Comparison of ENCODE assay signal across 28 cellular contexts in the genomic region with DNA sequence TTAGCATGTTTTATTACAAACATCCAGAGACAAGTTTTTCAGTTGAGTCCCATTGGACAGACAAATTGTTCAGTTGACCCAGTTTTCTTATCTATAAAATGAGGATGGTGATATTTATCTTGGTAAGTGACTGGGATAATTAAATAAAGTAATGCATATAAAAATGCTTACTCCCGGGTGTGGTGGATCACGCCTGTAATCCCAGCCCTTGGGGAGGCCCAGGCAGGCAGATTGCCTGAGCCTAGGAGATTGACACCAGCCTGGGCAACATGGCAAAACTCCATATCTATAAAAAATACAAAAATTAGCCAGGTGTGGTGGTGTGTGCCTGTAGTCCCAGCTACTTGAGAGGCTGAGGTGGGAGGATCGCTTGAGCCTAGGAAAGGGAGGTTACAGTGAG.
"Had no signal": no experiment of that assay in that cellular context is flagged by ENCODE, and none has a peak within 500 bp of the region (broad histone marks: within the 10 kb centered on the region; RNA-seq: fewer than 3 reads in every experiment).

No MANE protein-coding gene starts in this region.

- H2AFZ ChIP-seq: neural progenitor cell, parathyroid adenoma had no signal

- H3K4me2 ChIP-seq: neural progenitor cell, smooth muscle cell had no signal

- H3K36me3 ChIP-seq: neural progenitor cell, ovary, spleen, suprapubic skin, tibial artery, upper lobe of left lung, vagina had no signal

- H3K9ac ChIP-seq: neural progenitor cell, parathyroid adenoma had no signal

- ATAC-seq: natural killer cell; psoas muscle; right cardiac atrium; sciatic nerve; stimulated activated memory B cell treated with anti-CD40 and anti-IgM and Interleukin-4, amounts not matched to agents 10 μg/mL and 1 μg/mL and 100 μg/mL, for 72 hours; stimulated activated naive CD8-positive, alpha-beta T cell treated with anti-CD3 and anti-CD28 coated beads, Interleukin-15, amount 100 ng/mL, for 72 hours; stimulated activated naive CD8-positive, alpha-beta T cell treated with anti-CD3 and anti-CD28 coated beads, Interleukin-15, Interleukin-2, amounts not matched to agents 100 U/mL and 50 U/mL, for 24 hours had no signal

- H3K4me3 ChIP-seq: neural progenitor cell, ovary, psoas muscle, skin epidermis, smooth muscle cell, spleen, suprapubic skin, testis, tibial artery, upper lobe of left lung, vagina had no signal

- DNase-seq: natural killer cell; occipital lobe; ovary; posterior cingulate gyrus; psoas muscle; right cardiac atrium; spleen; stimulated activated CD4-positive, alpha-beta T cell treated with anti-CD3 and anti-CD28 coated beads, Interleukin-12 subunit alpha, Interleukin-12 subunit beta, amount 100 ng/mL, for 4 hours; stimulated activated CD4-positive, alpha-beta T cell treated with anti-CD3 and anti-CD28 coated beads, Interleukin-1b, Interleukin-23, amount 100 ng/mL, for 48 hours; stimulated activated CD4-positive, alpha-beta T cell treated with anti-CD3 and anti-CD28 coated beads, Interleukin-4, amount 100 ng/mL, for 1 hour; stimulated activated CD4-positive, alpha-beta T cell treated with anti-CD3 and anti-CD28 coated beads, Interleukin-4, amount 100 ng/mL, for 4 hours; stimulated activated CD8-positive, alpha-beta memory T cell treated with anti-CD3 and anti-CD28 coated beads, Interleukin-4, amount 100 ng/mL, for 48 hours; stimulated activated naive CD4-positive, alpha-beta T cell; stimulated activated naive CD8-positive, alpha-beta T cell treated with anti-CD3 and anti-CD28 coated beads, Interleukin-15, amount 100 ng/mL, for 72 hours; stimulated activated naive CD8-positive, alpha-beta T cell treated with anti-CD3 and anti-CD28 coated beads, Interleukin-15, Interleukin-2, amounts not matched to agents 100 U/mL and 50 U/mL, for 24 hours; substantia nigra; testis; tibial artery; trophoblast cell; upper lobe of left lung had no signal

- H3K9me3 ChIP-seq: ovary, psoas muscle, spleen, suprapubic skin, testis, tibial artery, upper lobe of left lung, vagina had no signal

- H3K27me3 ChIP-seq: neural progenitor cell, ovary, suprapubic skin, testis, tibial artery, upper lobe of left lung, vagina had no signal

- H3K79me2 ChIP-seq: parathyroid adenoma had no signal

- H3K27ac ChIP-seq: neural progenitor cell, ovary, parathyroid adenoma, psoas muscle, skin epidermis, spleen, suprapubic skin, testis, tibial artery, upper lobe of left lung, vagina had no signal

- H3K4me1 ChIP-seq: parathyroid adenoma, psoas muscle, vagina had no signal
